Comparison of ENCODE assay signal across 2 cellular contexts in genomic region chr15:28718576-28718975, GRCh38. TPM values are rescaled to one million over a fixed set of nuclear protein-coding genes. Genes with fewer than 3 reads are reported as not detected.
"Had no signal": no experiment of that assay in that cellular context is flagged by ENCODE, and none has a peak within 500 bp of the region (broad histone marks: within the 10 kb centered on the region; RNA-seq: fewer than 3 reads in every experiment).

No MANE protein-coding gene starts in this region.

RNA-seq across cellular contexts. Expression of gene GOLGA8M, which starts 6.4 kb away (rescaled TPM):
- total RNA-seq: stomach, suprapubic skin had no signal
- polyA plus RNA-seq: stomach had no signal
